Comparison of ENCODE assay signal across 16 cellular contexts in the genomic region with DNA sequence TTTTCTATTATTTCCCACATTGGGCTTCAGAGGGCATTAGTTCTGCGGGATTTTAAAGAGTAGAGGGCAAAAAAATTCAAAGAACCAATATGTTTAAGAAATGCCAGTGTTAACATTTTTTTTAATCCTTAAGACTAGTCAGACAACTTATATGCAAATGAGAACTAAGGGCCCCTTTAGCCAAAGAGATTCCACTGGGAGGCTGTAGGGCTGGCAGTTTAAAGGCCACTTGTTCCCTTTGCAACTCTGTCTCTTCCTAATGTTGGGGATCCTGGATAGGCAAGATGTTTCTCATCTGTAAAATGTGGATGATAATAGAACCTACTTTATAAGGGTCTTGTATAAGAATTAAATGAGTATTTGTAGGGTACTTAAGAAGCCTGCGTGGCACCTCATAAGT.
A peak's percentile ranks its signal among the peaks of the same experiment; 100 is the strongest.
DNase-seq lines count a peak whose midpoint lies in the region; ATAC-seq and TF ChIP-seq lines count a peak whose summit lies in the region.
"Had no signal": no experiment of that assay in that cellular context is flagged by ENCODE, and none has a peak within 500 bp of the region (broad histone marks: within the 10 kb centered on the region; RNA-seq: fewer than 3 reads in every experiment).

No MANE protein-coding gene starts in this region.

- POLR2A ChIA-PET in WTC11 (lab: Charles Lee): no interaction called here

- H3K4me3 Mint-ChIP-seq in WTC11 (no peak overlapping the region), nephron progenitor cell (no peak overlapping the region), progenitor cell of endocrine pancreas (ENCODE audit: low read depth) (no peak overlapping the region)
- H3K4me3 Mint-ChIP-seq in activated CD8-positive, alpha-beta memory T cell treated with anti-CD3 and anti-CD28 coated beads, Interleukin-2, amount 10 ng/mL, durations not matched to agents 7 days and 5 days: no peak overlapping the region
- H3K4me3 Mint-ChIP-seq: B cell; CD4-positive, alpha-beta T cell; CD8-positive, alpha-beta T cell had no signal

- ATAC-seq in WTC11: peak; percentile 78
- no peak for ATAC-seq in activated CD8-positive, alpha-beta memory T cell treated with anti-CD3 and anti-CD28 coated beads, Interleukin-2, amount 10 ng/mL, durations not matched to agents 7 days and 5 days
- ATAC-seq: A549; CD8-positive, alpha-beta T cell had no signal

- peak; percentile 13 for DNase-seq in NCI-H82 (lab: John Stamatoyannopoulos, UW)
- DNase-seq in NCI-H82 treated with DMSO at 0.1 percent for 48 hours (lab: John Stamatoyannopoulos, UW; ENCODE audit: unreplicated experiment): no peak
- DNase-seq in WTC11 (ENCODE audit: low spot score): no peak
- peak; percentile 9 for DNase-seq in iPS-NIHi7 (ENCODE audit: extremely low spot score)
- DNase-seq in nephron progenitor cell: no peak
- no peak for DNase-seq in progenitor cell of endocrine pancreas (ENCODE audit: low spot score, unreplicated experiment)
- no peak for DNase-seq in activated CD8-positive, alpha-beta memory T cell treated with anti-CD3 and anti-CD28 coated beads, Interleukin-2, amount 10 ng/mL, durations not matched to agents 7 days and 5 days
- DNase-seq: AML-193; Caco-2; Calu3; CD4-positive, alpha-beta T cell; CD8-positive, alpha-beta T cell; DMS79 treated with DMSO at 0.1 percent for 48 hours; GF-D8 had no signal

- H3K27me3 Mint-ChIP-seq in WTC11 (ENCODE audit: low read depth) (no peaks in the 10 kb centered on the region), nephron progenitor cell (ENCODE audit: low read depth, poor library complexity) (no peaks in the 10 kb centered on the region), progenitor cell of endocrine pancreas (no peaks in the 10 kb centered on the region)
- no peaks in the 10 kb centered on the region for H3K27me3 Mint-ChIP-seq in activated CD8-positive, alpha-beta memory T cell treated with anti-CD3 and anti-CD28 coated beads, Interleukin-2, amount 10 ng/mL, durations not matched to agents 7 days and 5 days
- H3K27me3 Mint-ChIP-seq: B cell; CD4-positive, alpha-beta T cell had no signal

- H3K27ac Mint-ChIP-seq in WTC11 (no peak overlapping the region), nephron progenitor cell (no peak overlapping the region), progenitor cell of endocrine pancreas (no peak overlapping the region)
- no peak overlapping the region for H3K27ac Mint-ChIP-seq in activated CD8-positive, alpha-beta memory T cell treated with anti-CD3 and anti-CD28 coated beads, Interleukin-2, amount 10 ng/mL, durations not matched to agents 7 days and 5 days
- H3K27ac Mint-ChIP-seq: B cell; CD4-positive, alpha-beta T cell; CD8-positive, alpha-beta T cell had no signal

- peaks cover 8% of the 10 kb centered on the region for H3K4me1 Mint-ChIP-seq in WTC11
- H3K4me1 Mint-ChIP-seq in nephron progenitor cell: peaks cover 13% of the 10 kb centered on the region
- H3K4me1 Mint-ChIP-seq in progenitor cell of endocrine pancreas (ENCODE audit: low read depth): peaks cover 18% of the 10 kb centered on the region
- no peaks in the 10 kb centered on the region for H3K4me1 Mint-ChIP-seq in activated CD8-positive, alpha-beta memory T cell treated with anti-CD3 and anti-CD28 coated beads, Interleukin-2, amount 10 ng/mL, durations not matched to agents 7 days and 5 days
- H3K4me1 Mint-ChIP-seq: B cell had no signal

- CTCF ChIA-PET in WTC11 (lab: Charles Lee): no interaction called here
- CTCF ChIA-PET in activated CD8-positive, alpha-beta memory T cell treated with anti-CD3 and anti-CD28 coated beads, Interleukin-2, amount 10 ng/mL, durations not matched to agents 7 days and 5 days (lab: Charles Lee): no interaction called here

- H3K36me3 Mint-ChIP-seq in WTC11 (no peaks in the 10 kb centered on the region), nephron progenitor cell (ENCODE audit: low read depth) (no peaks in the 10 kb centered on the region), progenitor cell of endocrine pancreas (ENCODE audit: insufficient read depth) (no peaks in the 10 kb centered on the region)
- H3K36me3 Mint-ChIP-seq in activated CD8-positive, alpha-beta memory T cell treated with anti-CD3 and anti-CD28 coated beads, Interleukin-2, amount 10 ng/mL, durations not matched to agents 7 days and 5 days: no peaks in the 10 kb centered on the region
- H3K36me3 Mint-ChIP-seq: CD8-positive, alpha-beta T cell had no signal

- TF ChIP-seq CTCF in WTC11 (IDR thresholded peaks at IDR 0.05) (no peak), nephron progenitor cell (IDR thresholded peaks at IDR 0.05) (no peak), progenitor cell of endocrine pancreas (IDR thresholded peaks at IDR 0.05; ENCODE audit: unreplicated experiment) (no peak)

- no peaks in the 10 kb centered on the region for H3K9me3 Mint-ChIP-seq in WTC11
- no peaks in the 10 kb centered on the region for H3K9me3 Mint-ChIP-seq in nephron progenitor cell
- no peaks in the 10 kb centered on the region for H3K9me3 Mint-ChIP-seq in progenitor cell of endocrine pancreas (ENCODE audit: low read depth)
- H3K9me3 Mint-ChIP-seq in activated CD8-positive, alpha-beta memory T cell treated with anti-CD3 and anti-CD28 coated beads, Interleukin-2, amount 10 ng/mL, durations not matched to agents 7 days and 5 days (ENCODE audit: low read depth): no peaks in the 10 kb centered on the region
- H3K9me3 Mint-ChIP-seq: CD4-positive, alpha-beta T cell; CD8-positive, alpha-beta T cell had no signal

TF ChIP-seq in WTC11, 78 proteins besides CTCF, POLR2A, EP300 and RAD21:
- TF ChIP-seq NR1H2 (CRISPR knock-in tag; IDR thresholded peaks at IDR 0.05): no peak
- no peak for TF ChIP-seq ATF1 (CRISPR knock-in tag; IDR thresholded peaks at IDR 0.05)
- TF ChIP-seq SMAD4 (CRISPR knock-in tag; IDR thresholded peaks at IDR 0.05): no peak
- no peak for TF ChIP-seq MYBL2 (CRISPR knock-in tag; IDR thresholded peaks at IDR 0.05)

Comparison
In these comparisons a context has a peak if more than half of its experiments do, and no peak if none do; other contexts are left out.
1. DNase-seq: peak in NCI-H82 (single experiment) and iPS-NIHi7 (single experiment); none in NCI-H82 treated with DMSO at 0.1 percent for 48 hours (single experiment), WTC11 (single experiment), nephron progenitor cell (single experiment), progenitor cell of endocrine pancreas (single experiment) and activated CD8-positive, alpha-beta memory T cell treated with anti-CD3 and anti-CD28 coated beads, Interleukin-2, amount 10 ng/mL, durations not matched to agents 7 days and 5 days (single experiment).